Comparison of ENCODE assay signal across 16 cellular contexts in the genomic region with DNA sequence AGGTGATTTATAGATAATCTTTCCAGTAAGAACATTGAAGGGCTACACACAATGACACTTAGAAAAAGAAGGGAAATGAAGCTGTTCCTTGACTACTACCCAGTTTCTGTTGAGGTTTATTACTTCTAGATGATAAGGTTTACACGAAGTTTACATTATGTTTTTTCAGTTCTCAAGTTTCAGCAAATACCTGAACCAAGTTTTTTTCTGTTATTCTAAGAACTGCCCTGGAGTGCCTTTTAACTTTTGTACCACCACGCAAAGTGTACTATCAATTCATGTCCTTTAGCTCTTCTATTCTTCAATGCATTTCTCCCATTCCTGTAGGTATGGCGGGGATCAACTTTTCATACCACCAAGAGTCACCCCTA. TPM values are rescaled to one million over a fixed set of nuclear protein-coding genes. Genes with fewer than 3 reads are reported as not detected.
DNase-seq lines count a peak whose midpoint lies in the region; ATAC-seq and TF ChIP-seq lines count a peak whose summit lies in the region.
"Had no signal": no experiment of that assay in that cellular context is flagged by ENCODE, and none has a peak within 500 bp of the region (broad histone marks: within the 10 kb centered on the region; RNA-seq: fewer than 3 reads in every experiment).

No MANE protein-coding gene starts in this region.

- no peak for TF ChIP-seq EP300 in SK-N-SH (IDR thresholded peaks at IDR 0.05; ENCODE audit: borderline replicate concordance in 1 of 2, low read depth in 1 of 2, low read length in 1 of 2)

- 93% methylated on average over 3 of the region's 3 CpGs for WGBS in SK-N-SH (ENCODE audit: low lambda C conversion rate)
- WGBS in IMR-90 (ENCODE audit: extremely low coverage in 2 of 2, insufficient read length in 1 of 2), 2 experiments: 100% methylated on average over 2 of the region's 3 CpGs; no CpG with 5 or more reads in 1 of the 2 experiments

- H3K14ac ChIP-seq in IMR-90 (replicated peaks; ENCODE audit: low read depth, low read length): peak overlapping the region; percentile 44

- H3K79me2 ChIP-seq in SK-N-SH (ENCODE audit: insufficient read depth) (peaks cover 100% of the 10 kb centered on the region), parathyroid adenoma (peaks cover 30% of the 10 kb centered on the region)

- peak overlapping the region; percentile 57 for H3K23ac ChIP-seq in IMR-90 (ENCODE audit: low read depth, low read length)

- peak overlapping the region; percentile 4 for H2BK5ac ChIP-seq in IMR-90 (ENCODE audit: low read depth, low read length, poor library complexity, severe bottlenecking)

- no peak overlapping the region for H4K5ac ChIP-seq in IMR-90 (ENCODE audit: low read depth, low read length)

- POLR2A ChIA-PET in SK-N-SH (lab: Yijun Ruan, JAX) (no interaction called here), IMR-90 (lab: Charles Lee; ENCODE audit: unreplicated experiment) (no interaction called here)

- H2BK120ac ChIP-seq in IMR-90 (ENCODE audit: low read depth, low read length): no peak overlapping the region

- H3K36me3 ChIP-seq in SK-N-SH (replicated peaks in 1 of 2; ENCODE audit: control insufficient read depth in 1 of 2, insufficient read depth in 2 of 2, low read length in 1 of 2) (peaks cover 10 to 14% of the 10 kb centered on the region in 2 experiments), IMR-90 (ENCODE audit: control insufficient read depth, insufficient read depth, low read length) (peaks cover 2% of the 10 kb centered on the region), parathyroid adenoma (ENCODE audit: control insufficient read depth, insufficient read depth, low read length) (no peaks in the 10 kb centered on the region)

- peak overlapping the region; percentile 80; the same call in 1 of the 2 replicates for H2AK5ac ChIP-seq in IMR-90 (ENCODE audit: low read depth, low read length)

- dilution Hi-C loops in IMR-90 (cut with HindIII; ENCODE audit: low sequenced_read_pairs, unreplicated experiment): no loop called here

- H3K18ac ChIP-seq in IMR-90 (ENCODE audit: low read depth, low read length): no peak overlapping the region; the same call in 1 of the 2 replicates

- H4K8ac ChIP-seq in IMR-90 (ENCODE audit: low read depth in 2 of 2, low read length in 2 of 2): no peak overlapping the region

- DNase-seq in SK-N-SH: no peak
- no peak for DNase-seq in IMR-90
- DNase-seq in dorsolateral prefrontal cortex: no peak
- no peak for DNase-seq in HK-2 (ENCODE audit: unreplicated experiment)
- DNase-seq in DMS53 treated with DMSO at 0.1 percent for 48 hours (lab: John Stamatoyannopoulos, UW; ENCODE audit: unreplicated experiment): no peak
- DNase-seq: erythroblast, NCI-H1694 treated with DMSO at 0.1 percent for 48 hours, NCI-H524 treated with DMSO at 0.1 percent for 48 hours, right lobe of liver, SHP77 treated with DMSO at 0.1 percent for 48 hours, upper lobe of left lung had no signal

- no peak for TF ChIP-seq POLR2A in IMR-90 (IDR thresholded peaks at IDR 0.05; ENCODE audit: low read depth, low read length)

- no peak overlapping the region for H2BK20ac ChIP-seq in IMR-90 (ENCODE audit: low read depth, low read length)

- H3K9me3 ChIP-seq in SK-N-SH (no peaks in the 10 kb centered on the region), IMR-90 (ENCODE audit: control insufficient read depth, insufficient read depth, low read length) (no peaks in the 10 kb centered on the region), parathyroid adenoma (ENCODE audit: control insufficient read depth, low read length) (no peaks in the 10 kb centered on the region)
- H3K9me3 ChIP-seq: right lobe of liver, upper lobe of left lung had no signal

- no peak overlapping the region for H3K4ac ChIP-seq in IMR-90 (ENCODE audit: low read depth, low read length)

- BruUV-seq in IMR-90 (replicated peaks; lab: Mats Ljungman, UMichigan): no TSS peak

- peak overlapping the region; percentile 50; the same call in 1 of the 2 replicates for H3K4me2 ChIP-seq in SK-N-SH
- peak overlapping the region; percentile 52 for H3K4me2 ChIP-seq in IMR-90 (ENCODE audit: low read depth, low read length)
- H3K4me2 ChIP-seq in parathyroid adenoma (ENCODE audit: low read length): peak overlapping the region; percentile 26

- no peak overlapping the region for H4K91ac ChIP-seq in IMR-90 (ENCODE audit: insufficient read depth, low read depth, low read length)

- intact Hi-C loops in IMR-90 (cut with micrococcal nuclease): loop anchor here (5.0 to 10.0 kb wide), 2 partner anchors 594 to 1011 kb away; partner anchors contain the start of gene ERC1
- intact Hi-C loops in dorsolateral prefrontal cortex (cut with DNase I): loop anchor here (10.0 kb wide), 2 partner anchors 1014 to 1024 kb away; no protein-coding TSS in a partner anchor

- no peaks in the 10 kb centered on the region for H3K27me3 ChIP-seq in SK-N-SH (ENCODE audit: insufficient read depth)
- no peaks in the 10 kb centered on the region for H3K27me3 ChIP-seq in IMR-90 (ENCODE audit: control insufficient read depth, insufficient read depth, low read length)
- no peaks in the 10 kb centered on the region for H3K27me3 ChIP-seq in dorsolateral prefrontal cortex
- no peaks in the 10 kb centered on the region for H3K27me3 ChIP-seq in parathyroid adenoma (ENCODE audit: control insufficient read depth, insufficient read depth, low read length)
- H3K27me3 ChIP-seq: right lobe of liver, upper lobe of left lung had no signal

- no peaks in the 10 kb centered on the region for H3K9me2 ChIP-seq in SK-N-SH

- H3K9ac ChIP-seq in SK-N-SH (no peak overlapping the region), IMR-90 (ENCODE audit: low read depth, low read length) (no peak overlapping the region), parathyroid adenoma (no peak overlapping the region)

- H2AFZ ChIP-seq in SK-N-SH (ENCODE audit: low read depth) (no peak overlapping the region), IMR-90 (replicated peaks; ENCODE audit: low read length, poor library complexity) (no peak overlapping the region), parathyroid adenoma (no peak overlapping the region)

- no peak overlapping the region for H2AK9ac ChIP-seq in IMR-90 (replicated peaks; ENCODE audit: low read depth, low read length, poor library complexity)

- TF ChIP-seq RAD21 in SK-N-SH (IDR thresholded peaks at IDR 0.05; ENCODE audit: low read length) (no peak), IMR-90 (IDR thresholded peaks at IDR 0.05; ENCODE audit: low read length) (no peak)

- no peak for ATAC-seq in SK-N-SH treated with all-trans-retinoic acid at 6 μM for 48 hours
- no peak for ATAC-seq in IMR-90 (ENCODE audit: low read depth)
- ATAC-seq in HG03354 (IDR thresholded peaks at IDR 0.05; ENCODE audit: poor library complexity, severe bottlenecking, unreplicated experiment): no peak
- ATAC-seq: right lobe of liver had no signal

- peaks cover 23% of the 10 kb centered on the region for H3F3A ChIP-seq in SK-N-SH (replicated peaks; ENCODE audit: insufficient read depth)

- CTCF ChIA-PET in SK-N-SH (lab: Yijun Ruan, JAX) (interaction anchor here (0.8 to 2.6 kb wide), 8 partner anchors 10 to 1012 kb away, joined by 3 to 38 read pairs (median 4); partner anchors contain the start of gene RAD52), IMR-90 (lab: Yijun Ruan, JAX) (interaction anchor here (1.2 to 1.7 kb wide), 2 partner anchors 42 to 471 kb away, joined by 3 to 8 read pairs; no protein-coding TSS in a partner anchor)

- H3K27ac ChIP-seq in SK-N-SH (ENCODE audit: low read depth in 2 of 2, low read length in 1 of 2): peak overlapping the region in 1 of 2 experiments; percentile 34; a peak in 2 of 4 replicates
- H3K27ac ChIP-seq in IMR-90 (ENCODE audit: insufficient read depth, low read length): no peak overlapping the region
- peak overlapping the region in 53 of 59 donors; percentile 0 to 99 (median 70) for H3K27ac ChIP-seq in dorsolateral prefrontal cortex
- H3K27ac ChIP-seq in parathyroid adenoma: peak overlapping the region; percentile 75
- H3K27ac ChIP-seq: 22Rv1, right lobe of liver, VCaP had no signal

- H3K4me3 ChIP-seq in SK-N-SH (ENCODE audit: low read depth in 2 of 2, low read length in 1 of 2) (no peak overlapping the region), IMR-90 (ENCODE audit: insufficient read depth, low read depth, low read length) (no peak overlapping the region), dorsolateral prefrontal cortex (peak overlapping the region in 4 of 59 donors; percentile 10 to 38 (median 18)), parathyroid adenoma (ENCODE audit: low read depth, low read length) (peak overlapping the region; percentile 17)
- H3K4me3 ChIP-seq: right lobe of liver, upper lobe of left lung had no signal

- H3K4me1 ChIP-seq in SK-N-SH (ENCODE audit: control insufficient read depth in 1 of 2, insufficient read depth in 2 of 2, low read depth in 1 of 2, low read length in 1 of 2) (peaks cover 27 to 31% of the 10 kb centered on the region in 2 experiments; a peak in 3 of 4 replicates), IMR-90 (ENCODE audit: control insufficient read depth, insufficient read depth, low read length) (peaks cover 23% of the 10 kb centered on the region), parathyroid adenoma (peaks cover 32% of the 10 kb centered on the region)

- H3K9me1 ChIP-seq in IMR-90 (ENCODE audit: insufficient read depth, low read length): peaks cover 18% of the 10 kb centered on the region

- in situ Hi-C loops in IMR-90 (cut with MboI; ENCODE audit: low sequenced_read_pairs): loop anchor here (5.0 to 25.0 kb wide), 3 partner anchors 471 to 1014 kb away; no protein-coding TSS in a partner anchor

- H4K20me1 ChIP-seq in SK-N-SH (ENCODE audit: insufficient read depth) (peaks cover 43% of the 10 kb centered on the region), IMR-90 (ENCODE audit: insufficient read depth, low read length) (peaks cover 63% of the 10 kb centered on the region)

- H3K56ac ChIP-seq in IMR-90 (ENCODE audit: extremely low read depth, insufficient read depth, low read length): no peak overlapping the region

- peaks cover 29 to 82% of the 10 kb centered on the region in 2 experiments for H3K79me1 ChIP-seq in IMR-90 (ENCODE audit: low read depth in 1 of 2, low read length in 2 of 2)

- 0 out of 3 replicates have a peak overlapping the region, but pooled peaks have one; percentile 1 for H2BK15ac ChIP-seq in IMR-90 (ENCODE audit: low read depth, low read length)

- TF ChIP-seq CTCF in SK-N-SH (IDR thresholded peaks at IDR 0.05) (no peak), IMR-90 (conservative IDR thresholded peaks at IDR 0.05; ENCODE audit: low read depth, low read length) (no peak), dorsolateral prefrontal cortex (IDR thresholded peaks at IDR 0.05 in 54 of 56, conservative IDR thresholded peaks at IDR 0.05 in 2 of 56; ENCODE audit: low read depth in 1 of 56, partially characterized antibody in 56 of 56) (no peak), parathyroid adenoma (IDR thresholded peaks at IDR 0.05) (no peak)

RNA-seq across cellular contexts. Expression of gene FBXL14, which starts 5.8 kb away (rescaled TPM):
- polyA plus RNA-seq in SK-N-SH (2012; rRNA removed) (11.3 and 12.8 TPM in 2 replicates), IMR-90 (2012; rRNA removed) (7.3 and 8.8 TPM in 2 replicates)
- 4.3 and 9.3 TPM in 2 replicates for polyA plus RNA-seq in SK-N-SH (2012; cell fraction: cytosol; rRNA removed)
- 4.7 and 7.0 TPM in 2 replicates for polyA plus RNA-seq in SK-N-SH (2012; cell fraction: nucleus; rRNA removed)
- total RNA-seq in IMR-90 (2012; rRNA removed) (4.7 TPM in 2 replicates), dorsolateral prefrontal cortex (10 to 100 TPM; 26.6 to 73.6 (median 35.7) TPM)
- polyA plus RNA-seq in IMR-90 (2012; cell fraction: cytosol; rRNA removed): 2.2 and 9.6 TPM in 2 replicates
- 2.8 and 5.8 TPM in 2 replicates for polyA plus RNA-seq in IMR-90 (2012; cell fraction: nucleus; rRNA removed; ENCODE audit: low replicate concordance)

RNA-seq across cellular contexts. Expression of gene WNT5B, which starts 40.5 kb away (rescaled TPM):
- 29.3 and 29.4 TPM in 2 replicates for polyA plus RNA-seq in SK-N-SH (2012; rRNA removed)
- polyA plus RNA-seq in SK-N-SH (2012; cell fraction: cytosol; rRNA removed): 16.5 and 26.4 TPM in 2 replicates
- polyA plus RNA-seq in SK-N-SH (2012; cell fraction: nucleus; rRNA removed): 30.1 and 32.1 TPM in 2 replicates
- total RNA-seq in IMR-90 (2012; rRNA removed): 96.1 and 102 TPM in 2 replicates
- polyA plus RNA-seq in IMR-90 (2012; rRNA removed): 83.7 and 98.8 TPM in 2 replicates
- 77.8 and 101 TPM in 2 replicates for polyA plus RNA-seq in IMR-90 (2012; cell fraction: cytosol; rRNA removed)
- polyA plus RNA-seq in IMR-90 (2012; cell fraction: nucleus; rRNA removed; ENCODE audit: low replicate concordance): 49.1 and 91.4 TPM in 2 replicates
- total RNA-seq in dorsolateral prefrontal cortex: 1 to 10 TPM; 2.2 to 9.3 (median 5.1) TPM
